In the genomic region with DNA sequence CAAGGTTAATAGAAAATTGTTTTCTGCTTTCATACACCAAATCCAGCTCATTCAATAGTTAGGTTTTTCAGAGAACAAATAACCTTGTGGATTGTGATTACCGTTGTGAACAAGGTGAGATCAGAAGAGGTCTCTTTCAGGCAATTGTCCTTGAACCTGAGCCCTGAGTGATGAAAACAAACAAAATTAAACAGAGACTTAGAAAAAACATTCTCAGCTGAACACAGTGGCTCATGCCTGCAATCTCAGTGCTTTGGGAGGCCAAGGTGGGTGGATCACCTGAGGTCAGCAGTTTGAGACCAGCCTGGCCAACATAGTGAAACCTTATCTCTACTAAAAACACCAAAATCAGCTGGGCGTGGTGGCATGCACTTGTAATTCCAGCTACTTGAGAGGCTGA, we compare ENCODE assay signal across 1 cellular context.
TF ChIP-seq lines count a peak whose summit lies in the region.

No MANE protein-coding gene starts in this region.

TF ChIP-seq in HepG2, 621 proteins besides CTCF, POLR2A, EP300 and RAD21 (continued from another document):
- TF ChIP-seq, protein P1, sequence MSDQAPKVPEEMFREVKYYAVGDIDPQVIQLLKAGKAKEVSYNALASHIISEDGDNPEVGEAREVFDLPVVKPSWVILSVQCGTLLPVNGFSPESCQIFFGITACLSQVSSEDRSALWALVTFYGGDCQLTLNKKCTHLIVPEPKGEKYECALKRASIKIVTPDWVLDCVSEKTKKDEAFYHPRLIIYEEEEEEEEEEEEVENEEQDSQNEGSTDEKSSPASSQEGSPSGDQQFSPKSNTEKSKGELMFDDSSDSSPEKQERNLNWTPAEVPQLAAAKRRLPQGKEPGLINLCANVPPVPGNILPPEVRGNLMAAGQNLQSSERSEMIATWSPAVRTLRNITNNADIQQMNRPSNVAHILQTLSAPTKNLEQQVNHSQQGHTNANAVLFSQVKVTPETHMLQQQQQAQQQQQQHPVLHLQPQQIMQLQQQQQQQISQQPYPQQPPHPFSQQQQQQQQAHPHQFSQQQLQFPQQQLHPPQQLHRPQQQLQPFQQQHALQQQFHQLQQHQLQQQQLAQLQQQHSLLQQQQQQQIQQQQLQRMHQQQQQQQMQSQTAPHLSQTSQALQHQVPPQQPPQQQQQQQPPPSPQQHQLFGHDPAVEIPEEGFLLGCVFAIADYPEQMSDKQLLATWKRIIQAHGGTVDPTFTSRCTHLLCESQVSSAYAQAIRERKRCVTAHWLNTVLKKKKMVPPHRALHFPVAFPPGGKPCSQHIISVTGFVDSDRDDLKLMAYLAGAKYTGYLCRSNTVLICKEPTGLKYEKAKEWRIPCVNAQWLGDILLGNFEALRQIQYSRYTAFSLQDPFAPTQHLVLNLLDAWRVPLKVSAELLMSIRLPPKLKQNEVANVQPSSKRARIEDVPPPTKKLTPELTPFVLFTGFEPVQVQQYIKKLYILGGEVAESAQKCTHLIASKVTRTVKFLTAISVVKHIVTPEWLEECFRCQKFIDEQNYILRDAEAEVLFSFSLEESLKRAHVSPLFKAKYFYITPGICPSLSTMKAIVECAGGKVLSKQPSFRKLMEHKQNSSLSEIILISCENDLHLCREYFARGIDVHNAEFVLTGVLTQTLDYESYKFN (CRISPR knock-in tag; conservative IDR thresholded peaks at IDR 0.05): peak; percentile 35; the same call in 1 of the 2 replicates
- TF ChIP-seq HOXD1 (CRISPR knock-in tag; IDR thresholded peaks at IDR 0.05): no peak
- TF ChIP-seq JUN (CRISPR knock-in tag; IDR thresholded peaks at IDR 0.05): no peak
- TF ChIP-seq ZNF891 (CRISPR knock-in tag; IDR thresholded peaks at IDR 0.05): no peak
- TF ChIP-seq, protein P2, sequence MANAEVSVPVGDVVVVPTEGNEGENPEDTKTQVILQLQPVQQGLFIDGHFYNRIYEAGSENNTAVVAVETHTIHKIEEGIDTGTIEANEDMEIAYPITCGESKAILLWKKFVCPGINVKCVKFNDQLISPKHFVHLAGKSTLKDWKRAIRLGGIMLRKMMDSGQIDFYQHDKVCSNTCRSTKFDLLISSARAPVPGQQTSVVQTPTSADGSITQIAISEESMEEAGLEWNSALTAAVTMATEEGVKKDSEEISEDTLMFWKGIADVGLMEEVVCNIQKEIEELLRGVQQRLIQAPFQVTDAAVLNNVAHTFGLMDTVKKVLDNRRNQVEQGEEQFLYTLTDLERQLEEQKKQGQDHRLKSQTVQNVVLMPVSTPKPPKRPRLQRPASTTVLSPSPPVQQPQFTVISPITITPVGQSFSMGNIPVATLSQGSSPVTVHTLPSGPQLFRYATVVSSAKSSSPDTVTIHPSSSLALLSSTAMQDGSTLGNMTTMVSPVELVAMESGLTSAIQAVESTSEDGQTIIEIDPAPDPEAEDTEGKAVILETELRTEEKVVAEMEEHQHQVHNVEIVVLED (CRISPR knock-in tag; IDR thresholded peaks at IDR 0.05; ENCODE audit: borderline replicate concordance): no peak
- no peak for TF ChIP-seq ZFP90 (CRISPR knock-in tag; IDR thresholded peaks at IDR 0.05; ENCODE audit: borderline replicate concordance)
- no peak for TF ChIP-seq SYNCRIP (IDR thresholded peaks at IDR 0.05; ENCODE audit: insufficient read depth, low read depth, low read length)
- TF ChIP-seq MED8 (CRISPR knock-in tag; IDR thresholded peaks at IDR 0.05; ENCODE audit: insufficient replicate concordance): no peak
- no peak for TF ChIP-seq FOXC1 (CRISPR knock-in tag; IDR thresholded peaks at IDR 0.05; ENCODE audit: borderline replicate concordance)
- no peak for TF ChIP-seq ZNF180 (CRISPR knock-in tag; IDR thresholded peaks at IDR 0.05; ENCODE audit: borderline replicate concordance, low read depth)
- peak; percentile 56; the same call in 1 of the 2 replicates for TF ChIP-seq FOXO1 (CRISPR knock-in tag; IDR thresholded peaks at IDR 0.05)
- TF ChIP-seq, protein P3, sequence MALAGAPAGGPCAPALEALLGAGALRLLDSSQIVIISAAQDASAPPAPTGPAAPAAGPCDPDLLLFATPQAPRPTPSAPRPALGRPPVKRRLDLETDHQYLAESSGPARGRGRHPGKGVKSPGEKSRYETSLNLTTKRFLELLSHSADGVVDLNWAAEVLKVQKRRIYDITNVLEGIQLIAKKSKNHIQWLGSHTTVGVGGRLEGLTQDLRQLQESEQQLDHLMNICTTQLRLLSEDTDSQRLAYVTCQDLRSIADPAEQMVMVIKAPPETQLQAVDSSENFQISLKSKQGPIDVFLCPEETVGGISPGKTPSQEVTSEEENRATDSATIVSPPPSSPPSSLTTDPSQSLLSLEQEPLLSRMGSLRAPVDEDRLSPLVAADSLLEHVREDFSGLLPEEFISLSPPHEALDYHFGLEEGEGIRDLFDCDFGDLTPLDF (CRISPR knock-in tag; IDR thresholded peaks at IDR 0.05): no peak
- no peak for TF ChIP-seq NPAS2 (CRISPR knock-in tag; IDR thresholded peaks at IDR 0.05; ENCODE audit: borderline replicate concordance)
- TF ChIP-seq ZNF317 (CRISPR knock-in tag; IDR thresholded peaks at IDR 0.05): no peak
- TF ChIP-seq, protein P4, sequence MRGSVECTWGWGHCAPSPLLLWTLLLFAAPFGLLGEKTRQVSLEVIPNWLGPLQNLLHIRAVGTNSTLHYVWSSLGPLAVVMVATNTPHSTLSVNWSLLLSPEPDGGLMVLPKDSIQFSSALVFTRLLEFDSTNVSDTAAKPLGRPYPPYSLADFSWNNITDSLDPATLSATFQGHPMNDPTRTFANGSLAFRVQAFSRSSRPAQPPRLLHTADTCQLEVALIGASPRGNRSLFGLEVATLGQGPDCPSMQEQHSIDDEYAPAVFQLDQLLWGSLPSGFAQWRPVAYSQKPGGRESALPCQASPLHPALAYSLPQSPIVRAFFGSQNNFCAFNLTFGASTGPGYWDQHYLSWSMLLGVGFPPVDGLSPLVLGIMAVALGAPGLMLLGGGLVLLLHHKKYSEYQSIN (CRISPR knock-in tag; IDR thresholded peaks at IDR 0.05; ENCODE audit: borderline replicate concordance): no peak
- peak; percentile 80 for TF ChIP-seq BCL6 (CRISPR knock-in tag; IDR thresholded peaks at IDR 0.05)
- no peak for TF ChIP-seq FOXP1 (IDR thresholded peaks at IDR 0.05)
- TF ChIP-seq FOXP1 (CRISPR knock-in tag; IDR thresholded peaks at IDR 0.05): peak; percentile 73
- TF ChIP-seq ZC3H13 (CRISPR knock-in tag; IDR thresholded peaks at IDR 0.05): no peak
- no peak for TF ChIP-seq SUZ12 (IDR thresholded peaks at IDR 0.05; ENCODE audit: low read depth, low read length)
- TF ChIP-seq, protein P5, sequence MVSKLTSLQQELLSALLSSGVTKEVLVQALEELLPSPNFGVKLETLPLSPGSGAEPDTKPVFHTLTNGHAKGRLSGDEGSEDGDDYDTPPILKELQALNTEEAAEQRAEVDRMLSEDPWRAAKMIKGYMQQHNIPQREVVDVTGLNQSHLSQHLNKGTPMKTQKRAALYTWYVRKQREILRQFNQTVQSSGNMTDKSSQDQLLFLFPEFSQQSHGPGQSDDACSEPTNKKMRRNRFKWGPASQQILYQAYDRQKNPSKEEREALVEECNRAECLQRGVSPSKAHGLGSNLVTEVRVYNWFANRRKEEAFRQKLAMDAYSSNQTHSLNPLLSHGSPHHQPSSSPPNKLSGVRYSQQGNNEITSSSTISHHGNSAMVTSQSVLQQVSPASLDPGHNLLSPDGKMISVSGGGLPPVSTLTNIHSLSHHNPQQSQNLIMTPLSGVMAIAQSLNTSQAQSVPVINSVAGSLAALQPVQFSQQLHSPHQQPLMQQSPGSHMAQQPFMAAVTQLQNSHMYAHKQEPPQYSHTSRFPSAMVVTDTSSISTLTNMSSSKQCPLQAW (CRISPR knock-in tag; IDR thresholded peaks at IDR 0.05): peak; percentile 51; the same call in 1 of the 2 replicates
- TF ChIP-seq ZNF101 (CRISPR knock-in tag; IDR thresholded peaks at IDR 0.05; ENCODE audit: borderline replicate concordance, low read depth): no peak
- TF ChIP-seq, protein P6, sequence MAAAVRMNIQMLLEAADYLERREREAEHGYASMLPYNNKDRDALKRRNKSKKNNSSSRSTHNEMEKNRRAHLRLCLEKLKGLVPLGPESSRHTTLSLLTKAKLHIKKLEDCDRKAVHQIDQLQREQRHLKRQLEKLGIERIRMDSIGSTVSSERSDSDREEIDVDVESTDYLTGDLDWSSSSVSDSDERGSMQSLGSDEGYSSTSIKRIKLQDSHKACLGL (CRISPR knock-in tag; IDR thresholded peaks at IDR 0.05): no peak
- TF ChIP-seq STAT5B (CRISPR knock-in tag; IDR thresholded peaks at IDR 0.05): no peak
- TF ChIP-seq MBNL3 (CRISPR knock-in tag; conservative IDR thresholded peaks at IDR 0.05): no peak
- TF ChIP-seq NKX3-1 (CRISPR knock-in tag; IDR thresholded peaks at IDR 0.05): no peak
- TF ChIP-seq ZNF709 (CRISPR knock-in tag; IDR thresholded peaks at IDR 0.05): no peak
- TF ChIP-seq, protein P7, sequence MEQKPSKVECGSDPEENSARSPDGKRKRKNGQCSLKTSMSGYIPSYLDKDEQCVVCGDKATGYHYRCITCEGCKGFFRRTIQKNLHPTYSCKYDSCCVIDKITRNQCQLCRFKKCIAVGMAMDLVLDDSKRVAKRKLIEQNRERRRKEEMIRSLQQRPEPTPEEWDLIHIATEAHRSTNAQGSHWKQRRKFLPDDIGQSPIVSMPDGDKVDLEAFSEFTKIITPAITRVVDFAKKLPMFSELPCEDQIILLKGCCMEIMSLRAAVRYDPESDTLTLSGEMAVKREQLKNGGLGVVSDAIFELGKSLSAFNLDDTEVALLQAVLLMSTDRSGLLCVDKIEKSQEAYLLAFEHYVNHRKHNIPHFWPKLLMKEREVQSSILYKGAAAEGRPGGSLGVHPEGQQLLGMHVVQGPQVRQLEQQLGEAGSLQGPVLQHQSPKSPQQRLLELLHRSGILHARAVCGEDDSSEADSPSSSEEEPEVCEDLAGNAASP (CRISPR knock-in tag; IDR thresholded peaks at IDR 0.05; ENCODE audit: borderline replicate concordance): peak; percentile 82; the same call in 1 of the 2 replicates
- TF ChIP-seq, protein P8, sequence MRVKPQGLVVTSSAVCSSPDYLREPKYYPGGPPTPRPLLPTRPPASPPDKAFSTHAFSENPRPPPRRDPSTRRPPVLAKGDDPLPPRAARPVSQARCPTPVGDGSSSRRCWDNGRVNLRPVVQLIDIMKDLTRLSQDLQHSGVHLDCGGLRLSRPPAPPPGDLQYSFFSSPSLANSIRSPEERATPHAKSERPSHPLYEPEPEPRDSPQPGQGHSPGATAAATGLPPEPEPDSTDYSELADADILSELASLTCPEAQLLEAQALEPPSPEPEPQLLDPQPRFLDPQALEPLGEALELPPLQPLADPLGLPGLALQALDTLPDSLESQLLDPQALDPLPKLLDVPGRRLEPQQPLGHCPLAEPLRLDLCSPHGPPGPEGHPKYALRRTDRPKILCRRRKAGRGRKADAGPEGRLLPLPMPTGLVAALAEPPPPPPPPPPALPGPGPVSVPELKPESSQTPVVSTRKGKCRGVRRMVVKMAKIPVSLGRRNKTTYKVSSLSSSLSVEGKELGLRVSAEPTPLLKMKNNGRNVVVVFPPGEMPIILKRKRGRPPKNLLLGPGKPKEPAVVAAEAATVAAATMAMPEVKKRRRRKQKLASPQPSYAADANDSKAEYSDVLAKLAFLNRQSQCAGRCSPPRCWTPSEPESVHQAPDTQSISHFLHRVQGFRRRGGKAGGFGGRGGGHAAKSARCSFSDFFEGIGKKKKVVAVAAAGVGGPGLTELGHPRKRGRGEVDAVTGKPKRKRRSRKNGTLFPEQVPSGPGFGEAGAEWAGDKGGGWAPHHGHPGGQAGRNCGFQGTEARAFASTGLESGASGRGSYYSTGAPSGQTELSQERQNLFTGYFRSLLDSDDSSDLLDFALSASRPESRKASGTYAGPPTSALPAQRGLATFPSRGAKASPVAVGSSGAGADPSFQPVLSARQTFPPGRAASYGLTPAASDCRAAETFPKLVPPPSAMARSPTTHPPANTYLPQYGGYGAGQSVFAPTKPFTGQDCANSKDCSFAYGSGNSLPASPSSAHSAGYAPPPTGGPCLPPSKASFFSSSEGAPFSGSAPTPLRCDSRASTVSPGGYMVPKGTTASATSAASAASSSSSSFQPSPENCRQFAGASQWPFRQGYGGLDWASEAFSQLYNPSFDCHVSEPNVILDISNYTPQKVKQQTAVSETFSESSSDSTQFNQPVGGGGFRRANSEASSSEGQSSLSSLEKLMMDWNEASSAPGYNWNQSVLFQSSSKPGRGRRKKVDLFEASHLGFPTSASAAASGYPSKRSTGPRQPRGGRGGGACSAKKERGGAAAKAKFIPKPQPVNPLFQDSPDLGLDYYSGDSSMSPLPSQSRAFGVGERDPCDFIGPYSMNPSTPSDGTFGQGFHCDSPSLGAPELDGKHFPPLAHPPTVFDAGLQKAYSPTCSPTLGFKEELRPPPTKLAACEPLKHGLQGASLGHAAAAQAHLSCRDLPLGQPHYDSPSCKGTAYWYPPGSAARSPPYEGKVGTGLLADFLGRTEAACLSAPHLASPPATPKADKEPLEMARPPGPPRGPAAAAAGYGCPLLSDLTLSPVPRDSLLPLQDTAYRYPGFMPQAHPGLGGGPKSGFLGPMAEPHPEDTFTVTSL (CRISPR knock-in tag; IDR thresholded peaks at IDR 0.05; ENCODE audit: borderline replicate concordance): peak; percentile 86; the same call in 1 of the 2 replicates
- no peak for TF ChIP-seq ZNF670 (CRISPR knock-in tag; IDR thresholded peaks at IDR 0.05; ENCODE audit: borderline replicate concordance)
- TF ChIP-seq RXRA (CRISPR knock-in tag; IDR thresholded peaks at IDR 0.05): peak; percentile 52; the same call in 1 of the 2 replicates
- peak; percentile 63; the same call in 1 of the 2 replicates for TF ChIP-seq MED1 (CRISPR knock-in tag; IDR thresholded peaks at IDR 0.05)
- no peak for TF ChIP-seq SP140L (CRISPR knock-in tag; IDR thresholded peaks at IDR 0.05; ENCODE audit: borderline replicate concordance)
TF ChIP-seq in HepG2: peak in this region for 76.
